11 cellular contexts compared by ENCODE assay signal in genomic region chr16:9364721-9365693, GRCh38.
DNase-seq lines count a peak whose midpoint lies in the region; ATAC-seq and TF ChIP-seq lines count a peak whose summit lies in the region.
"Had no signal": no experiment of that assay in that cellular context is flagged by ENCODE, and none has a peak within 500 bp of the region (broad histone marks: within the 10 kb centered on the region; RNA-seq: fewer than 3 reads in every experiment).

No MANE protein-coding gene starts in this region.

- CTCF ChIA-PET in GM10248 (lab: Yijun Ruan, JAX): no interaction called here

- in situ Hi-C loops in G401 (cut with HindIII; ENCODE audit: low sequenced_read_pairs): no loop called here

- peak; percentile 97 for DNase-seq in G401 (ENCODE audit: low spot score)
- peak; percentile 96 for DNase-seq in left lobe of liver (ENCODE audit: low spot score)
- DNase-seq in sigmoid colon: peak; percentile 97
- DNase-seq in A172 (ENCODE audit: low spot score): no peak
- no peak for DNase-seq in activated effector memory CD4-positive, alpha-beta T cell treated with anti-CD3 and anti-CD28 coated beads, Interleukin-2, amount 50 U/mL, for 16 hours
- DNase-seq in GM10248 (ENCODE audit: extremely low spot score): no peak
- DNase-seq in NCI-H524 treated with DMSO at 0.1 percent for 48 hours (lab: John Stamatoyannopoulos, UW): no peak
- DNase-seq: AML-193; NCI-H1417; stimulated activated CD4-positive, alpha-beta T cell treated with anti-CD3 and anti-CD28 coated beads, Interleukin-4, amount 100 ng/mL, for 1 hour had no signal

- WGBS in sigmoid colon, 2 donors: 48 to 56% methylated on average over 3 of the region's 3 CpGs

- TF ChIP-seq POLR2A in sigmoid colon (IDR thresholded peaks at IDR 0.05): no peak

- H3K9me3 ChIP-seq in sigmoid colon: no peaks in the 10 kb centered on the region

- peaks cover 0 to 10% (median 7%) of the 10 kb centered on the region in 4 donors for H3K4me1 ChIP-seq in sigmoid colon

- H3K27ac ChIP-seq in cingulate gyrus (ENCODE audit: low read depth, low read length): peak overlapping the region; percentile 80
- H3K27ac ChIP-seq in sigmoid colon: peak overlapping the region; percentile 59 to 72 (median 66)

- TF ChIP-seq CTCF in sigmoid colon (IDR thresholded peaks at IDR 0.05) (no peak), GM10248 (IDR thresholded peaks at IDR 0.05; ENCODE audit: control extremely low read depth, extremely low read depth, low read depth, missing control alignments) (no peak)

- POLR2A ChIA-PET in GM10248 (lab: Yijun Ruan, JAX): no interaction called here

- no peak overlapping the region for H3K4me3 ChIP-seq in sigmoid colon

- intact Hi-C loops in sigmoid colon (cut with DNase I): loop anchor here (5.0 kb wide), 1 partner anchor 122 kb away; no protein-coding TSS in a partner anchor

- ATAC-seq in left lobe of liver: peak; percentile 86

- H3K27me3 ChIP-seq in sigmoid colon: no peaks in the 10 kb centered on the region

- peak in 3 of 4 donors; percentile 83 to 86 (median 85) for TF ChIP-seq EP300 in sigmoid colon (IDR thresholded peaks at IDR 0.05)

- no peaks in the 10 kb centered on the region for H3K36me3 ChIP-seq in sigmoid colon

Comparison
In these comparisons a context has a peak if more than half of its experiments do, and no peak if none do; other contexts are left out.
1. DNase-seq: peak in G401 (single experiment), left lobe of liver (single experiment) and sigmoid colon (single experiment); none in A172 (single experiment), activated effector memory CD4-positive, alpha-beta T cell treated with anti-CD3 and anti-CD28 coated beads, Interleukin-2, amount 50 U/mL, for 16 hours (single experiment), GM10248 (single experiment) and NCI-H524 treated with DMSO at 0.1 percent for 48 hours (single experiment).